Comparison of ENCODE assay signal across 12 cellular contexts in the genomic region with DNA sequence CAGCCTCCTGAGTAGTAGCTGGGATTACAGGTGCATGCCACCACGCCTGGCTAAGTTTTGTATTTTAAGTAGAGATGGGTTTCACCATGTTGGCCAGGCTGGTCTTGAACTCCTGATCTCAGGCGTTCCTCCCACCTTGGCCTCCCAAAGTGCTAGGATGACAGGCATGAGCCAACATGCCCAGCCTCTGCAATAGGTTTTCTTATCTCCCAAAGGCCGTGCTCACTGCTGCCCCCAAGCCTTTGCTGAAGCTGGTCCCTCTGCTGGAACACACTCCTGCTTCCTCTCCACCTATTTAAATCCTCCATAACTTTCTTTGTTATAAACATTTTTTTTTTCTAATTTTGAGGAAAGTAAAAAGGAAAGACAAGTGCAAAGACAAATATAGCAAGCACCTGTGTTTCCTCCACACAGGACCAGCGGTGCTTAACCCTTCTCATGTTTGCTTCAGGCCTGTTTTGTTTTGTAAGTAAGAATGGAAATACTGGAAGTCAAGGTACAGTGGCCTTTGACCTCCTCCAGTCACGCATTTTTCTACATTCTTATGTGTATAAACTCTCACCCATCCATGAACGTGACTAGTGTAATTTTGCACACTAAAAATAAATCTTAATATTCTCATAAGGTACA. TPM values are rescaled to one million over a fixed set of nuclear protein-coding genes. Genes with fewer than 3 reads are reported as not detected.
DNase-seq lines count a peak whose midpoint lies in the region; ATAC-seq, FAIRE-seq and TF ChIP-seq lines count a peak whose summit lies in the region.
"Had no signal": no experiment of that assay in that cellular context is flagged by ENCODE, and none has a peak within 500 bp of the region (broad histone marks: within the 10 kb centered on the region; RNA-seq: fewer than 3 reads in every experiment).

No MANE protein-coding gene starts in this region.

- H3K27ac Mint-ChIP-seq in MCF 10A (ENCODE audit: low read depth, unreplicated experiment) = no peak overlapping the region
- H3K27ac Mint-ChIP-seq: activated naive CD4-positive, alpha-beta T cell treated with anti-CD3 and anti-CD28 coated beads, Interleukin-2, amount 50 U/mL, for 24 hours had no signal

- BruUV-seq in MCF 10A (replicated peaks; lab: Mats Ljungman, UMichigan) = no TSS peak
- no TSS peak for BruUV-seq in K562 (replicated peaks; lab: Mats Ljungman, UMichigan)

- H3K27me3 ChIP-seq in breast epithelium = peaks cover 0 to 15% of the 10 kb centered on the region in 2 donors
- H3K27me3 ChIP-seq in K562 (ENCODE audit: control insufficient read depth in 2 of 2, insufficient read depth in 2 of 2, low read length in 2 of 2) = no peaks in the 10 kb centered on the region; a peak in 1 of 5 replicates

- ATAC-seq in K562 = peak; percentile 75
- ATAC-seq in HG03135 (IDR thresholded peaks at IDR 0.05; ENCODE audit: unreplicated experiment) = no peak
- ATAC-seq in GM19397 (IDR thresholded peaks at IDR 0.05; ENCODE audit: unreplicated experiment) = no peak

- TF ChIP-seq CTCF in MCF 10A (IDR thresholded peaks at IDR 0.05; ENCODE audit: unreplicated experiment) (peak; percentile 15), breast epithelium (IDR thresholded peaks at IDR 0.05) (no peak), NB4 (IDR thresholded peaks at IDR 0.05; ENCODE audit: low read depth, low read length) (peak; percentile 45), K562 (IDR thresholded peaks at IDR 0.05 in 2 of 3, conservative IDR thresholded peaks at IDR 0.05 in 1 of 3; ENCODE audit: insufficient read depth in 2 of 3, low read depth in 1 of 3, low read length in 3 of 3) (peak; percentile 64 to 71 (median 70)), retinal pigment epithelial cell (conservative IDR thresholded peaks at IDR 0.05; ENCODE audit: low read depth, low read length) (peak; percentile 61)

- in situ Hi-C loops in K562 (cut with MboI) = no loop called here

- H3K9me3 ChIP-seq in breast epithelium (no peaks in the 10 kb centered on the region), K562 (replicated peaks; ENCODE audit: control insufficient read depth, insufficient read depth, low read depth, low read length) (no peaks in the 10 kb centered on the region)
- H3K9me3 ChIP-seq: thoracic aorta had no signal

- H4K20me1 ChIP-seq in K562 (replicated peaks; ENCODE audit: control insufficient read depth, insufficient read depth, low read length) = no peaks in the 10 kb centered on the region

- peak in 1 of 2 experiments; percentile 32; a peak in 1 of 4 replicates for TF ChIP-seq RAD21 in K562 (CRISPR knock-in tag; conservative IDR thresholded peaks at IDR 0.05 in 1 of 2, IDR thresholded peaks at IDR 0.05 in 1 of 2)

- no peaks in the 10 kb centered on the region for H3K9me3 Mint-ChIP-seq in MCF 10A (ENCODE audit: unreplicated experiment)
- H3K9me3 Mint-ChIP-seq: activated naive CD4-positive, alpha-beta T cell treated with anti-CD3 and anti-CD28 coated beads, Interleukin-2, amount 50 U/mL, for 24 hours had no signal

- DNase-seq in MCF 10A (ENCODE audit: unreplicated experiment) = peak; percentile 55
- DNase-seq in breast epithelium (ENCODE audit: low spot score in 2 of 2) = no peak
- peak; percentile 37 for DNase-seq in NB4 (ENCODE audit: low read depth)
- peak; percentile 43 to 69 (median 54) for DNase-seq in K562 (ENCODE audit: extremely low read depth in 1 of 4, low spot score in 3 of 4)
- DNase-seq in retinal pigment epithelial cell (ENCODE audit: low read depth) = no peak
- no peak for DNase-seq in NCI-H1092 (lab: John Stamatoyannopoulos, UW)
- DNase-seq: NCI-H748 treated with DMSO at 0.1 percent for 48 hours had no signal

- 24% methylated on average over 6 of the region's 6 CpGs for WGBS in K562 (ENCODE audit: insufficient coverage, low coverage, missing lambda C conversion rate)

- H3K4me1 ChIP-seq in breast epithelium (no peaks in the 10 kb centered on the region), K562 (replicated peaks in 1 of 2; ENCODE audit: control insufficient read depth in 2 of 2, insufficient read depth in 2 of 2, low read length in 2 of 2) (peaks cover 9 to 13% of the 10 kb centered on the region in 2 experiments; a peak in 4 of 5 replicates)

- H3K4me2 ChIP-seq in K562 (ENCODE audit: insufficient read depth, low read length) = no peak overlapping the region

- peak overlapping the region; percentile 67; the same call in 1 of the 2 replicates for H2AFZ ChIP-seq in K562 (ENCODE audit: low read depth, low read length)

- H3K79me2 ChIP-seq in K562 (ENCODE audit: control insufficient read depth, insufficient read depth, low read length) = no peaks in the 10 kb centered on the region

- no peak overlapping the region for H3K4me3 ChIP-seq in breast epithelium
- no peak overlapping the region for H3K4me3 ChIP-seq in NB4 (ENCODE audit: low read depth, low read length)
- H3K4me3 ChIP-seq in K562 = no peak overlapping the region
- H3K4me3 ChIP-seq in retinal pigment epithelial cell (ENCODE audit: low read length) = no peak overlapping the region
- H3K4me3 ChIP-seq: skin epidermis, thoracic aorta had no signal

- no peak for TF ChIP-seq EP300 in K562 (IDR thresholded peaks at IDR 0.05; ENCODE audit: low read length)

- no peak overlapping the region for H3K4me3 Mint-ChIP-seq in MCF 10A (ENCODE audit: unreplicated experiment)
- H3K4me3 Mint-ChIP-seq: activated naive CD4-positive, alpha-beta T cell treated with anti-CD3 and anti-CD28 coated beads, Interleukin-2, amount 50 U/mL, for 24 hours had no signal

- H3K36me3 Mint-ChIP-seq in MCF 10A (ENCODE audit: insufficient read depth, unreplicated experiment) = no peaks in the 10 kb centered on the region
- H3K36me3 Mint-ChIP-seq: activated naive CD4-positive, alpha-beta T cell treated with anti-CD3 and anti-CD28 coated beads, Interleukin-2, amount 50 U/mL, for 24 hours had no signal

- intact Hi-C loops in MCF 10A (cut with micrococcal nuclease) (no loop called here), breast epithelium (cut with DNase I; ENCODE audit: low total_unique reads) (no loop called here), K562 (cut with micrococcal nuclease) (no loop called here)

- no peak for TF ChIP-seq POLR2A in breast epithelium (IDR thresholded peaks at IDR 0.05)
- TF ChIP-seq POLR2A in NB4 (IDR thresholded peaks at IDR 0.05; ENCODE audit: extremely low read depth, insufficient read length) = no peak
- no peak for TF ChIP-seq POLR2A in K562 (conservative IDR thresholded peaks at IDR 0.05)

- POLR2A ChIA-PET in MCF 10A (lab: Yijun Ruan, JAX) (interaction anchor here (0.7 kb wide), 1 partner anchor 12 kb away, joined by 3 read pairs; no protein-coding TSS in a partner anchor), K562 (lab: Yijun Ruan, JAX) (interaction anchor here (0.7 kb wide), 1 partner anchor 101 kb away, joined by 3 read pairs; no protein-coding TSS in a partner anchor)

- no peak overlapping the region for H3K9ac ChIP-seq in K562 (ENCODE audit: insufficient read depth in 1 of 2, low read depth in 2 of 2, low read length in 2 of 2)

- FAIRE-seq in K562 (lab: Jason Lieb, UNC) = peak; percentile 57

- H3K36me3 ChIP-seq in breast epithelium (no peaks in the 10 kb centered on the region), K562 (ENCODE audit: control insufficient read depth, insufficient read depth, low read length) (no peaks in the 10 kb centered on the region)
- H3K36me3 ChIP-seq: thoracic aorta had no signal

- no peaks in the 10 kb centered on the region for H3K9me1 ChIP-seq in K562 (ENCODE audit: control insufficient read depth, insufficient read depth, low read length)

- H3K4me1 Mint-ChIP-seq in MCF 10A (ENCODE audit: insufficient read depth, unreplicated experiment) = no peaks in the 10 kb centered on the region
- H3K4me1 Mint-ChIP-seq: activated naive CD4-positive, alpha-beta T cell treated with anti-CD3 and anti-CD28 coated beads, Interleukin-2, amount 50 U/mL, for 24 hours had no signal

- CTCF ChIA-PET in MCF 10A (lab: Yijun Ruan, JAX) = interaction anchor here (0.6 to 3.2 kb wide), 5 partner anchors 10 to 57 kb away, joined by 3 to 10 read pairs (median 3); no protein-coding TSS in a partner anchor
- CTCF ChIA-PET in K562 (lab: Yijun Ruan, JAX; ENCODE audit: low intra/inter-chr PET ratio) = interaction anchor here (1.2 kb wide), 1 partner anchor 9 kb away, joined by 4 read pairs; no protein-coding TSS in a partner anchor

- peaks cover 11% of the 10 kb centered on the region for H3K27me3 Mint-ChIP-seq in MCF 10A (ENCODE audit: insufficient read depth, unreplicated experiment)

- H3K27ac ChIP-seq in breast epithelium (no peak overlapping the region), K562 (ENCODE audit: extremely low read depth, low read depth, low read length) (0 out of 3 replicates have a peak overlapping the region, but pooled peaks have one; percentile 17)
- H3K27ac ChIP-seq: skin epidermis, thoracic aorta had no signal

RNA-seq across cellular contexts. Expression of a gene that starts 14.5 kb away (rescaled TPM):
- total RNA-seq in MCF 10A (2022) = 2.7 and 3.6 TPM in 2 replicates
- 1 to 10 TPM; 1.6 to 3.6 (median 2.9) TPM for total RNA-seq in breast epithelium
- total RNA-seq in K562 (2011; cell fraction: chromatin; rRNA removed; ENCODE audit: low replicate concordance) = 10.7 and 24.6 TPM in 2 replicates
- total RNA-seq in K562 (2011; cell fraction: nucleolus; rRNA removed) = 13.8 and 17.5 TPM in 2 replicates
- total RNA-seq in K562 (2011; cell fraction: nucleoplasm; rRNA removed) = 10.7 and 12.8 TPM in 2 replicates
- 4.0 and 4.4 TPM in 2 replicates for total RNA-seq in K562 (2014; rRNA removed)
- 4.3 and 4.6 TPM in 2 replicates for total RNA-seq in K562 (2014; rRNA removed; fragmentation: Illumina TruSeq; extraction: Trizol)
- total RNA-seq in K562 (2015; rRNA removed; fragmentation: Illumina TruSeq; extraction: Trizol) = 4.9 and 5.4 TPM in 2 replicates
- total RNA-seq in K562 (2021) = 6.5 and 9.3 TPM in 2 replicates
- polyA plus RNA-seq in K562 (2011; rRNA removed) = 5.7 and 8.0 TPM in 2 replicates
- polyA plus RNA-seq in K562 (2011; cell fraction: cytosol; rRNA removed) = 8.2 and 15.6 TPM in 2 replicates
- polyA plus RNA-seq in K562 (2011; cell fraction: nucleus; rRNA removed) = 3.0 and 4.8 TPM in 2 replicates
- 7.6 and 10.7 TPM in 2 replicates for polyA plus RNA-seq in K562 (2012)
- 6.6 and 7.3 TPM in 2 replicates for polyA plus RNA-seq in K562 (2014; fragmentation: Illumina TruSeq; extraction: Trizol)
- polyA plus RNA-seq in K562 (2014; fragmentation: Nextera tagmentation; extraction: Ambion mirVana) = 1 to 10 TPM in 1 of 2 experiments, under 1 TPM in 1; 0.69 to 1.0 TPM
- polyA plus RNA-seq in K562 (2014; rRNA removed) = 6.8 and 7.3 TPM in 2 replicates
- polyA minus RNA-seq in K562 (2011; rRNA and poly(A)+ RNA removed) = 4.5 and 8.6 TPM in 2 replicates
- polyA minus RNA-seq in K562 (2011; cell fraction: cytosol; rRNA and poly(A)+ RNA removed) = 4.7 and 6.4 TPM in 2 replicates
- polyA minus RNA-seq in K562 (2011; cell fraction: nucleus; rRNA and poly(A)+ RNA removed) = 3.0 and 4.6 TPM in 2 replicates

RNA-seq across cellular contexts. Expression of a gene that starts 45.3 kb away (rescaled TPM):
- total RNA-seq in MCF 10A (2022) (188 and 231 TPM in 2 replicates), breast epithelium (10 to 100 TPM; 36.3 to 55.1 (median 42.1) TPM), K562 (2014; rRNA removed) (131 and 143 TPM in 2 replicates), K562 (2014; rRNA removed; fragmentation: Illumina TruSeq; extraction: Trizol) (52.2 and 67.5 TPM in 2 replicates), K562 (2015; rRNA removed; fragmentation: Illumina TruSeq; extraction: Trizol) (81.6 and 83.0 TPM in 2 replicates), K562 (2021) (91.5 and 96.7 TPM in 2 replicates)
- total RNA-seq in K562 (2011; cell fraction: chromatin; rRNA removed; ENCODE audit: low replicate concordance) = 55.1 and 137 TPM in 2 replicates
- 204 and 212 TPM in 2 replicates for total RNA-seq in K562 (2011; cell fraction: nucleolus; rRNA removed)
- total RNA-seq in K562 (2011; cell fraction: nucleoplasm; rRNA removed) = 127 and 144 TPM in 2 replicates
- polyA plus RNA-seq in K562 (2011; rRNA removed) (82.1 and 86.0 TPM in 2 replicates), K562 (2014; fragmentation: Illumina TruSeq; extraction: Trizol) (60.5 and 66.6 TPM in 2 replicates), K562 (2014; fragmentation: Nextera tagmentation; extraction: Ambion mirVana) (10 to 100 TPM in 1 of 2 experiments, 1 to 10 TPM in 1; 4.2 to 12.6 TPM), K562 (2014; rRNA removed) (141 and 166 TPM in 2 replicates)
- 118 and 186 TPM in 2 replicates for polyA plus RNA-seq in K562 (2011; cell fraction: cytosol; rRNA removed)
- 46.8 and 51.5 TPM in 2 replicates for polyA plus RNA-seq in K562 (2011; cell fraction: nucleus; rRNA removed)
- 164 and 292 TPM in 2 replicates for polyA plus RNA-seq in K562 (2012)
- 17.9 and 26.4 TPM in 2 replicates for polyA minus RNA-seq in K562 (2011; rRNA and poly(A)+ RNA removed)
- 32.6 and 58.7 TPM in 2 replicates for polyA minus RNA-seq in K562 (2011; cell fraction: cytosol; rRNA and poly(A)+ RNA removed)
- polyA minus RNA-seq in K562 (2011; cell fraction: nucleus; rRNA and poly(A)+ RNA removed) = 14.4 and 24.1 TPM in 2 replicates

Comparison
In these comparisons a context has a peak if more than half of its experiments do, and no peak if none do; other contexts are left out.
1. DNase-seq: peak in MCF 10A (single experiment), NB4 (single experiment) and K562 (4 of 4); none in breast epithelium (0 of 2), retinal pigment epithelial cell (single experiment) and NCI-H1092 (single experiment).
2. CTCF ChIP-seq: peak in MCF 10A (single experiment), NB4 (single experiment), K562 (3 of 3) and retinal pigment epithelial cell (single experiment); none in breast epithelium (0 of 3).